ENCODE assay signal across 10 cellular contexts in genomic region chr12:70724444-70724843, GRCh38.
DNase-seq lines count a peak whose midpoint lies in the region; ATAC-seq and TF ChIP-seq lines count a peak whose summit lies in the region.
"Had no signal": no experiment of that assay in that cellular context is flagged by ENCODE, and none has a peak within 500 bp of the region (broad histone marks: within the 10 kb centered on the region; RNA-seq: fewer than 3 reads in every experiment).

No MANE protein-coding gene starts in this region.

- H3K4me1 ChIP-seq in osteoblast (ENCODE audit: insufficient read depth, low read length), result no peaks in the 10 kb centered on the region

- H3K36me3 ChIP-seq in brain microvascular endothelial cell (replicated peaks) (no peaks in the 10 kb centered on the region), osteoblast (ENCODE audit: insufficient read depth, low read length) (no peaks in the 10 kb centered on the region)
- H3K36me3 ChIP-seq: BLaER1 had no signal

- in situ Hi-C loops in brain microvascular endothelial cell (cut with HindIII; ENCODE audit: low pct_ligation_motif_present, low sequenced_read_pairs), result no loop called here

- H3K27ac ChIP-seq in brain microvascular endothelial cell, result no peak overlapping the region
- no peak overlapping the region for H3K27ac ChIP-seq in osteoblast (ENCODE audit: low read depth, low read length)
- H3K27ac ChIP-seq: BLaER1, hepatocyte had no signal

- DNase-seq in NOMO-1 treated with DMSO at 0.1 percent for 48 hours (lab: John Stamatoyannopoulos, UW; ENCODE audit: unreplicated experiment) (peak; percentile 1), NOMO-1 (lab: John Stamatoyannopoulos, UW; ENCODE audit: unreplicated experiment in 2 of 2) (no peak), Kasumi-1 (lab: John Stamatoyannopoulos, UW) (peak; percentile 23 to 51), brain microvascular endothelial cell (peak; percentile 9), osteoblast (ENCODE audit: insufficient read length, low spot score, missing footprints) (no peak), AG08396 (ENCODE audit: low spot score) (no peak)

- H3K4me3 ChIP-seq in brain microvascular endothelial cell (ENCODE audit: low read depth, low read length) (no peak overlapping the region), osteoblast (ENCODE audit: insufficient read depth, low read length) (no peak overlapping the region)
- H3K4me3 ChIP-seq: BLaER1, hepatocyte had no signal

- H2AFZ ChIP-seq in osteoblast (ENCODE audit: low read length), result no peak overlapping the region
- H2AFZ ChIP-seq: hepatocyte had no signal

- H3K79me2 ChIP-seq in osteoblast (ENCODE audit: insufficient read depth, low read length), result no peaks in the 10 kb centered on the region
- H3K79me2 ChIP-seq: hepatocyte had no signal

- ATAC-seq in GM21390 (IDR thresholded peaks at IDR 0.05; ENCODE audit: unreplicated experiment) (no peak), HG03045 (IDR thresholded peaks at IDR 0.05; ENCODE audit: unreplicated experiment) (no peak)

- TF ChIP-seq CTCF in brain microvascular endothelial cell (IDR thresholded peaks at IDR 0.05; ENCODE audit: low read depth, low read length, missing control alignments) (peak; percentile 56), osteoblast (IDR thresholded peaks at IDR 0.05; ENCODE audit: extremely low read depth, low read depth, low read length) (peak; percentile 42)

- no peaks in the 10 kb centered on the region for H4K20me1 ChIP-seq in osteoblast (ENCODE audit: insufficient read depth, low read length)
- H4K20me1 ChIP-seq: BLaER1 had no signal

- no peaks in the 10 kb centered on the region for H3K9me3 ChIP-seq in osteoblast (ENCODE audit: low read depth, low read length)
- H3K9me3 ChIP-seq: BLaER1 had no signal

- H3K27me3 ChIP-seq in brain microvascular endothelial cell (replicated peaks) (no peaks in the 10 kb centered on the region), osteoblast (ENCODE audit: insufficient read depth, low read length) (no peaks in the 10 kb centered on the region)
- H3K27me3 ChIP-seq: BLaER1, hepatocyte had no signal

- H3K4me2 ChIP-seq in osteoblast (ENCODE audit: insufficient read depth, low read length), result no peak overlapping the region
- H3K4me2 ChIP-seq: BLaER1, hepatocyte had no signal

Comparison
In these comparisons a context has a peak if more than half of its experiments do, and no peak if none do; other contexts are left out.
1. DNase-seq: peak in NOMO-1 treated with DMSO at 0.1 percent for 48 hours (single experiment), Kasumi-1 (2 of 2) and brain microvascular endothelial cell (single experiment); none in NOMO-1 (0 of 2), osteoblast (single experiment) and AG08396 (single experiment).